1 cellular context compared by ENCODE assay signal in the genomic region with DNA sequence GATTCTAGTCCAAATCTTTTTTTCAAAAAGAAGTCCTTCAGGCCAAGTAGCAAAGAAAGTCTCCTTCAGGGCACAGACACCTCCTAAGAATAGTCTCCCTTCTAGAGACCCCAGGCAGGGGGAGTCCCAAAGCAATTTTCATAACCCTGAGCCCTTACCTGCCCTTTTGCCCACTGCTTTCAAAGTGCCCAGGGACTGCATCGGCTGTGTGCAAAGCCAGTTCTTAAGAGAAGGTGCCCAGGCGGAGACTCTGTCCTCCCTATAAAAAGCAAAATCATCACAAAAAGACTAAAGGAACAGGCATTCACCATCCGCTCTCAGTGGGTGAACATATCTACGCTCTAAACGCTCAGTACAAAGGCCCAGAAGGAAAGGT.
TF ChIP-seq lines count a peak whose summit lies in the region.

No MANE protein-coding gene starts in this region.

TF ChIP-seq in WTC11, 78 proteins besides CTCF, POLR2A, EP300 and RAD21 (continued from another document):
- no peak for TF ChIP-seq ARID4B (CRISPR knock-in tag; IDR thresholded peaks at IDR 0.05; ENCODE audit: borderline replicate concordance)
